Comparison of ENCODE assay signal across 18 cellular contexts in genomic region chr2:210598219-210598618, GRCh38.
"Had no signal": no experiment of that assay in that cellular context is flagged by ENCODE, and none has a peak within 500 bp of the region (broad histone marks: within the 10 kb centered on the region; RNA-seq: fewer than 3 reads in every experiment).

No MANE protein-coding gene starts in this region.

- H3K4me3 ChIP-seq: neural progenitor cell, ovary, pancreas, prostate gland, psoas muscle, right atrium auricular region, right lobe of liver, sigmoid colon, skin epidermis, smooth muscle cell, spleen had no signal

- ATAC-seq: naive thymus-derived CD8-positive, alpha-beta T cell; natural killer cell; natural killer cell treated with Interleukin-12 subunit alpha and Interleukin-12 subunit beta and Interleukin-15 and Interleukin-18, amount 100 ng/mL, for 72 hours; pancreas; psoas muscle; right cardiac atrium; right lobe of liver; sciatic nerve had no signal

- H3K27ac ChIP-seq: neural progenitor cell, neutrophil, ovary, pancreas, parathyroid adenoma, prostate gland, psoas muscle, right atrium auricular region, right lobe of liver, sigmoid colon, skin epidermis, spleen had no signal

- H3K9me3 ChIP-seq: neutrophil, ovary, pancreas, prostate gland, psoas muscle, right lobe of liver, sigmoid colon had no signal

- H3K4me1 ChIP-seq: neural progenitor cell, pancreas, parathyroid adenoma, prostate gland, psoas muscle, right atrium auricular region, right lobe of liver, sigmoid colon, spleen had no signal

- H3K36me3 ChIP-seq: neutrophil, ovary, pancreas, prostate gland, right atrium auricular region, sigmoid colon, spleen had no signal
